In genomic region chr2:112156152-112156986, GRCh38 we compare ENCODE assay signal across 10 cellular contexts. TPM values are rescaled to one million over a fixed set of nuclear protein-coding genes. Genes with fewer than 3 reads are reported as not detected.
A peak's percentile ranks its signal among the peaks of the same experiment; 100 is the strongest.
DNase-seq lines count a peak whose midpoint lies in the region; ATAC-seq and TF ChIP-seq lines count a peak whose summit lies in the region.
"Had no signal": no experiment of that assay in that cellular context is flagged by ENCODE, and none has a peak within 500 bp of the region (broad histone marks: within the 10 kb centered on the region; RNA-seq: fewer than 3 reads in every experiment).

No MANE protein-coding gene starts in this region.

- H3K4me3 Mint-ChIP-seq in activated T-helper 17 cell treated with anti-CD3 and anti-CD28 coated beads, Interleukin-2, amount 50 U/mL, for 72 hours: peak overlapping the region; percentile 84

- peak; percentile 34 for DNase-seq in MG63
- DNase-seq in islet precursor cell: peak; percentile 81
- DNase-seq in stimulated activated naive CD4-positive, alpha-beta T cell treated with Interleukin-2 at 50 U/mL for 16 hours (lab: John Stamatoyannopoulos, UW): peak; percentile 24
- no peak for DNase-seq in ACHN
- no peak for DNase-seq in uterus
- DNase-seq in iPS-NIHi7 (ENCODE audit: extremely low spot score): no peak
- DNase-seq: upper lobe of left lung had no signal

- no peak overlapping the region for H3K27ac ChIP-seq in uterus
- H3K27ac ChIP-seq: upper lobe of left lung had no signal

- H3K36me3 Mint-ChIP-seq in activated T-helper 17 cell treated with anti-CD3 and anti-CD28 coated beads, Interleukin-2, amount 50 U/mL, for 72 hours (ENCODE audit: low read depth): no peaks in the 10 kb centered on the region

- H3K9me3 Mint-ChIP-seq in activated T-helper 17 cell treated with anti-CD3 and anti-CD28 coated beads, Interleukin-2, amount 50 U/mL, for 72 hours: no peaks in the 10 kb centered on the region

- intact Hi-C loops in uterus (cut with DNase I; ENCODE audit: low total_unique reads): no loop called here

- no peaks in the 10 kb centered on the region for H3K27me3 Mint-ChIP-seq in activated T-helper 17 cell treated with anti-CD3 and anti-CD28 coated beads, Interleukin-2, amount 50 U/mL, for 72 hours

- H3K9me3 ChIP-seq in MG63: no peaks in the 10 kb centered on the region
- H3K9me3 ChIP-seq in uterus: no peaks in the 10 kb centered on the region
- H3K9me3 ChIP-seq: upper lobe of left lung had no signal

- peaks cover 20% of the 10 kb centered on the region for H3K4me1 Mint-ChIP-seq in activated T-helper 17 cell treated with anti-CD3 and anti-CD28 coated beads, Interleukin-2, amount 50 U/mL, for 72 hours

- H3K4me1 ChIP-seq in uterus: no peaks in the 10 kb centered on the region

- H3K36me3 ChIP-seq in MG63 (no peaks in the 10 kb centered on the region), uterus (no peaks in the 10 kb centered on the region)
- H3K36me3 ChIP-seq: upper lobe of left lung had no signal

- peak; percentile 65 for ATAC-seq in activated T-helper 17 cell treated with anti-CD3 and anti-CD28 coated beads, Interleukin-2, amount 50 U/mL, for 72 hours (replicated peaks)
- ATAC-seq in GM18519 (IDR thresholded peaks at IDR 0.05; ENCODE audit: low FRiP score, unreplicated experiment): no peak

- in situ Hi-C loops in ACHN (cut with HindIII; ENCODE audit: low pct_ligation_motif_present, low pct_unique_long_range_greater_than_20kb, low sequenced_read_pairs): no loop called here

- no peak for TF ChIP-seq CTCF in uterus (IDR thresholded peaks at IDR 0.05)

- H3K27me3 ChIP-seq in MG63 (no peaks in the 10 kb centered on the region), uterus (no peaks in the 10 kb centered on the region)
- H3K27me3 ChIP-seq: upper lobe of left lung had no signal

- TF ChIP-seq POLR2A in uterus (IDR thresholded peaks at IDR 0.05): no peak

- peak overlapping the region; percentile 92 for H3K27ac Mint-ChIP-seq in activated T-helper 17 cell treated with anti-CD3 and anti-CD28 coated beads, Interleukin-2, amount 50 U/mL, for 72 hours

- H3K4me3 ChIP-seq in MG63 (no peak overlapping the region), uterus (no peak overlapping the region)
- H3K4me3 ChIP-seq: lung, upper lobe of left lung had no signal

RNA-seq across cellular contexts. Expression of gene FBLN7, which starts 18.2 kb away (rescaled TPM):
- not detected in 2 replicates for total RNA-seq in MG63 (2014; rRNA removed; shearing (Covaris generic); ENCODE audit: low replicate concordance)
- 10 to 100 TPM; 24.4 to 49.9 TPM for total RNA-seq in activated T-helper 17 cell treated with anti-CD3 and anti-CD28 coated beads, Interleukin-2, amount 50 U/mL, for 72 hours
- 10 to 100 TPM in 1 of 4 donors, 1 to 10 TPM in 3; 4.4 to 11.8 (median 7.9) TPM for total RNA-seq in uterus

Comparison
In these comparisons a context has a peak if more than half of its experiments do, and no peak if none do; other contexts are left out.
1. DNase-seq: peak in MG63 (single experiment), islet precursor cell (single experiment) and stimulated activated naive CD4-positive, alpha-beta T cell treated with Interleukin-2 at 50 U/mL for 16 hours (single experiment); none in ACHN (single experiment), uterus (0 of 2) and iPS-NIHi7 (single experiment).